In genomic region chr4:75702919-75703411, GRCh38 we compare ENCODE assay signal across 24 cellular contexts. TPM values are rescaled to one million over a fixed set of nuclear protein-coding genes. Genes with fewer than 3 reads are reported as not detected.
DNase-seq lines count a peak whose midpoint lies in the region; ATAC-seq, FAIRE-seq and TF ChIP-seq lines count a peak whose summit lies in the region.
"Had no signal": no experiment of that assay in that cellular context is flagged by ENCODE, and none has a peak within 500 bp of the region (broad histone marks: within the 10 kb centered on the region; RNA-seq: fewer than 3 reads in every experiment).

No MANE protein-coding gene starts in this region.

- H3K79me2 ChIP-seq in H1 (ENCODE audit: control insufficient read depth in 1 of 2, insufficient read depth in 2 of 2, low read length in 2 of 2), result peaks cover 0 to 64% of the 10 kb centered on the region in 2 experiments; a peak in 3 of 4 replicates

- in situ Hi-C loops in gastrocnemius medialis (cut with MboI; ENCODE audit: low sequenced_read_pairs in 4 of 4), result no loop called here

- H3K23me2 ChIP-seq in H1 (ENCODE audit: low read depth, low read length), result 0 out of 2 replicates have a peak, but pooled peaks cover 2% of the 10 kb centered on the region

- DNase-seq in H1 (ENCODE audit: low read depth in 1 of 2, low spot score in 2 of 2) (peak in 1 of 2 experiments; percentile 41), gastrocnemius medialis (no peak), foreskin fibroblast (no peak)
- DNase-seq in stimulated activated CD4-positive, alpha-beta T cell treated with anti-CD3 and anti-CD28 coated beads, Interleukin-1b, Interleukin-23, amount 100 ng/mL, for 48 hours, result no peak
- DNase-seq: activated CD4-positive, alpha-beta T cell treated with anti-CD3 and anti-CD28 coated beads for 36 hours; activated naive CD4-positive, alpha-beta T cell; activated T-cell treated with anti-CD3 and anti-CD28 coated beads, Interleukin-2, amount 50 U/mL, for 48 hours; amniotic stem cell; effector memory CD4-positive, alpha-beta T cell; EL; esophagus squamous epithelium; KG1; naive thymus-derived CD4-positive, alpha-beta T cell; NCI-H1436 treated with DMSO at 0.1 percent for 48 hours; NCI-H524 treated with DMSO at 0.1 percent for 48 hours; SJCRH30; stimulated activated CD4-positive, alpha-beta T cell treated with anti-CD3 and anti-CD28 coated beads, Interleukin-2, amount 100 ng/mL, for 48 hours; stimulated activated naive B cell treated with anti-CD40 and anti-IgM and Interleukin-4, amounts not matched to agents 10 μg/mL and 1 μg/mL and 100 μg/mL, for 72 hours; T-helper 17 cell had no signal

- H2BK20ac ChIP-seq in H1 (ENCODE audit: low read length), result peak overlapping the region; percentile 75; the same call in 1 of the 2 replicates

- no peak overlapping the region for H3K23ac ChIP-seq in H1 (ENCODE audit: insufficient read length)

- FAIRE-seq in H1 (lab: Jason Lieb, UNC), result no peak

- H4K8ac ChIP-seq in H1 (ENCODE audit: extremely low read depth, insufficient read depth, low read length), result no peak overlapping the region

- H3K9me3 ChIP-seq in HUES48 (ENCODE audit: control insufficient read depth, insufficient read depth, low read length) (no peaks in the 10 kb centered on the region), H1 (ENCODE audit: insufficient read depth in 2 of 2, low read depth in 1 of 2, low read length in 1 of 2) (no peaks in the 10 kb centered on the region), liver (ENCODE audit: control insufficient read depth in 4 of 4, low read length in 3 of 4) (no peaks in the 10 kb centered on the region), gastrocnemius medialis (no peaks in the 10 kb centered on the region)
- H3K9me3 ChIP-seq: esophagus squamous epithelium, SJCRH30, suprapubic skin had no signal

- no peak for TF ChIP-seq EP300 in H1 (IDR thresholded peaks at IDR 0.05; ENCODE audit: borderline replicate concordance in 1 of 2, low read depth in 2 of 2, low read length in 2 of 2)

- peak overlapping the region in 1 of 2 experiments; percentile 38; a peak in 1 of 4 replicates for H3K4me2 ChIP-seq in H1 (ENCODE audit: insufficient read depth in 1 of 2, low read depth in 2 of 2, low read length in 2 of 2)

- no peaks in the 10 kb centered on the region for H4K20me1 ChIP-seq in H1 (replicated peaks in 1 of 2; ENCODE audit: control insufficient read depth in 1 of 2, insufficient read depth in 2 of 2, low read length in 2 of 2)

- 0 out of 2 replicates have a peak, but pooled peaks cover 2% of the 10 kb centered on the region for H3K79me1 ChIP-seq in H1 (ENCODE audit: low read depth, low read length)

- H2BK15ac ChIP-seq in H1 (ENCODE audit: low read length), result 0 out of 2 replicates have a peak overlapping the region, but pooled peaks have one; percentile 81

- H3K9ac ChIP-seq in HUES48 (ENCODE audit: low read depth, low read length), result peak overlapping the region; percentile 0; the same call in 1 of the 2 replicates
- H3K9ac ChIP-seq in H1 (replicated peaks in 1 of 4; ENCODE audit: extremely low read depth in 1 of 4, low read depth in 3 of 4, low read length in 3 of 4), result no peak overlapping the region
- H3K9ac ChIP-seq in liver (ENCODE audit: low read depth in 1 of 2, low read length in 2 of 2), result no peak overlapping the region

- no peak overlapping the region for H2AFZ ChIP-seq in H1 (ENCODE audit: low read length)

- H2AK5ac ChIP-seq in H1 (ENCODE audit: low read depth, low read length), result peak overlapping the region; percentile 83; the same call in 1 of the 2 replicates

- H2BK12ac ChIP-seq in H1 (ENCODE audit: low read depth, low read length), result peak overlapping the region; percentile 99

- POLR2A ChIA-PET in H1 (lab: Charles Lee; ENCODE audit: partially characterized antibody), result interaction anchor here (1.0 to 4.8 kb wide), 2 partner anchors 13 to 22 kb away, joined by 5 to 35 read pairs; partner anchors contain the start of gene USO1

- WGBS in H1 (ENCODE audit: extremely low coverage in 1 of 2, insufficient coverage in 1 of 2, insufficient read length in 1 of 2, insufficient replicate concordance in 2 of 2, low coverage in 1 of 2, low lambda C conversion rate in 2 of 2, missing lambda C conversion rate in 1 of 2), 2 experiments, result 52% methylated on average over 4 of the region's 4 CpGs; no CpG with 5 or more reads in 1 of the 2 experiments
- WGBS in liver, result 33% methylated on average over 4 of the region's 4 CpGs

- peak overlapping the region; percentile 86 for H2BK120ac ChIP-seq in H1 (replicated peaks; ENCODE audit: low read depth, low read length)

- CTCF ChIA-PET in H1 (lab: Charles Lee; ENCODE audit: partially characterized antibody), result interaction anchor here (1.3 kb wide), 1 partner anchor 13 kb away, joined by 4 read pairs; no protein-coding TSS in a partner anchor

- peak overlapping the region; percentile 97 for H3K18ac ChIP-seq in H1 (ENCODE audit: extremely low read depth, low read length)

- no peak for TF ChIP-seq POLR2A in H1 (IDR thresholded peaks at IDR 0.05; ENCODE audit: control extremely low read depth in 1 of 2, low read depth in 2 of 2, low read length in 2 of 2)
- TF ChIP-seq POLR2A in gastrocnemius medialis (IDR thresholded peaks at IDR 0.05), result no peak

- H3K56ac ChIP-seq in H1 (replicated peaks; ENCODE audit: insufficient read length, low read depth, low read length), result no peak overlapping the region

- ATAC-seq in gastrocnemius medialis (no peak), GM21576 (IDR thresholded peaks at IDR 0.05; ENCODE audit: unreplicated experiment) (no peak)
- ATAC-seq: activated CD4-positive, alpha-beta T cell treated with anti-CD3 and anti-CD28 coated beads for 36 hours; naive thymus-derived CD4-positive, alpha-beta T cell; Panc1; stimulated activated naive B cell treated with anti-CD40 and anti-IgM and Interleukin-4, amounts not matched to agents 10 μg/mL and 1 μg/mL and 100 μg/mL, for 72 hours; T-helper 17 cell had no signal

- H3K27ac ChIP-seq in HUES48 (ENCODE audit: low read depth, low read length) (peak overlapping the region; percentile 71), H1 (ENCODE audit: low read depth, low read length) (peak overlapping the region; percentile 31; the same call in 1 of the 2 replicates), liver (ENCODE audit: low read depth in 1 of 2, low read length in 2 of 2) (peak overlapping the region in 1 of 2 donors; percentile 5), gastrocnemius medialis (peak overlapping the region in 3 of 4 donors; percentile 3 to 47 (median 41))
- H3K27ac ChIP-seq: esophagus squamous epithelium, SJCRH30, suprapubic skin had no signal

- H4K5ac ChIP-seq in H1 (ENCODE audit: insufficient read length, low read depth, low read length), result peak overlapping the region; percentile 38

- TF ChIP-seq CTCF in H1 (IDR thresholded peaks at IDR 0.05; ENCODE audit: control extremely low read depth in 1 of 3, insufficient read depth in 1 of 3, low read depth in 1 of 3, low read length in 3 of 3), result no peak
- TF ChIP-seq CTCF in liver (IDR thresholded peaks at IDR 0.05; ENCODE audit: low read depth, low read length, missing input control), result no peak
- TF ChIP-seq CTCF in gastrocnemius medialis (IDR thresholded peaks at IDR 0.05 in 4 of 5, conservative IDR thresholded peaks at IDR 0.05 in 1 of 5), result no peak
- no peak for TF ChIP-seq CTCF in foreskin fibroblast (IDR thresholded peaks at IDR 0.05; ENCODE audit: low read depth, low read length)

- H3K36me3 ChIP-seq in HUES48 (ENCODE audit: control insufficient read depth, insufficient read depth, low read length), result peaks cover 7% of the 10 kb centered on the region; the same call in 1 of the 2 replicates
- H3K36me3 ChIP-seq in H1 (ENCODE audit: control insufficient read depth in 2 of 4, insufficient read depth in 4 of 4, low read length in 3 of 4), result peaks cover 0 to 9% (median 0%) of the 10 kb centered on the region in 4 experiments; a peak in 1 of 8 replicates
- no peaks in the 10 kb centered on the region for H3K36me3 ChIP-seq in liver (ENCODE audit: control insufficient read depth in 4 of 4, insufficient read depth in 3 of 4, low read depth in 1 of 4, low read length in 3 of 4)
- peaks cover 0 to 10% of the 10 kb centered on the region in 2 donors for H3K36me3 ChIP-seq in gastrocnemius medialis
- H3K36me3 ChIP-seq: suprapubic skin had no signal

- peak overlapping the region; percentile 97; the same call in 1 of the 2 replicates for H2BK5ac ChIP-seq in H1 (ENCODE audit: low read depth, low read length)

- intact Hi-C loops in gastrocnemius medialis (cut with DNase I; ENCODE audit: low total_unique reads), result no loop called here

- H3K4me1 ChIP-seq in HUES48 (ENCODE audit: control insufficient read depth, insufficient read depth, low read length) (peaks cover 38% of the 10 kb centered on the region), H1 (replicated peaks in 1 of 4; ENCODE audit: control insufficient read depth in 3 of 4, insufficient read depth in 4 of 4, low read length in 3 of 4) (peaks cover 13 to 21% (median 17%) of the 10 kb centered on the region in 4 experiments), liver (ENCODE audit: control insufficient read depth in 4 of 4, insufficient read depth in 4 of 4, low read length in 3 of 4) (peaks cover 4 to 18% (median 13%) of the 10 kb centered on the region in 4 donors), gastrocnemius medialis (no peaks in the 10 kb centered on the region)
- H3K4me1 ChIP-seq: esophagus squamous epithelium, SJCRH30, suprapubic skin had no signal

- no peak overlapping the region for H3K4ac ChIP-seq in H1 (replicated peaks; ENCODE audit: insufficient read length, low read depth, low read length)

- H3K27me3 ChIP-seq in HUES48 (ENCODE audit: control insufficient read depth, insufficient read depth, low read length) (no peaks in the 10 kb centered on the region), H1 (replicated peaks in 1 of 4; ENCODE audit: control insufficient read depth in 3 of 4, extremely low read depth in 1 of 4, insufficient read depth in 3 of 4, low read length in 3 of 4) (no peaks in the 10 kb centered on the region), liver (ENCODE audit: control insufficient read depth in 4 of 4, insufficient read depth in 4 of 4, low read length in 3 of 4) (no peaks in the 10 kb centered on the region), gastrocnemius medialis (no peaks in the 10 kb centered on the region)
- H3K27me3 ChIP-seq: esophagus squamous epithelium, SJCRH30, suprapubic skin had no signal

- no peak overlapping the region for H3K14ac ChIP-seq in H1 (ENCODE audit: insufficient read length)

- H3K4me3 ChIP-seq in HUES48 (ENCODE audit: low read depth, low read length) (no peak overlapping the region), H1 (ENCODE audit: extremely low read depth in 1 of 4, insufficient read depth in 2 of 4, low read depth in 3 of 4, low read length in 4 of 4) (no peak overlapping the region), liver (ENCODE audit: low read depth in 1 of 3, low read length in 3 of 3) (no peak overlapping the region), gastrocnemius medialis (no peak overlapping the region), foreskin fibroblast (ENCODE audit: low read depth in 1 of 2, low read length in 2 of 2) (no peak overlapping the region)
- H3K4me3 ChIP-seq: esophagus squamous epithelium, SJCRH30, suprapubic skin had no signal

- TF ChIP-seq RAD21 in H1 (IDR thresholded peaks at IDR 0.05 in 1 of 2, conservative IDR thresholded peaks at IDR 0.05 in 1 of 2; ENCODE audit: low read depth in 2 of 2, low read length in 2 of 2) (no peak), liver (IDR thresholded peaks at IDR 0.05) (peak in 1 of 2 donors; percentile 33)

- peak overlapping the region; percentile 85 for H4K91ac ChIP-seq in H1 (replicated peaks; ENCODE audit: insufficient read length, low read length)

RNA-seq across cellular contexts. Expression of gene USO1, which starts 21.4 kb away (rescaled TPM):
- total RNA-seq in H1 (2021; fragmentation: NEBNext Ultra II Directional; extraction: Animal tissue kit (Norgen Biotek cat#: 25700)), result 190 and 198 TPM in 2 replicates
- 39.8 and 57.3 TPM in 2 replicates for polyA plus RNA-seq in H1 (2011; rRNA removed)
- 77.3 TPM for polyA plus RNA-seq in H1 (2011; cell fraction: cytosol; rRNA removed)
- 88.8 TPM for polyA plus RNA-seq in H1 (2011; cell fraction: nucleus; rRNA removed)
- 60.6 to 118 TPM (median 75.0 TPM) in 4 replicates for polyA plus RNA-seq in H1 (2012, experiment 1 of 2)
- 8.1 TPM for polyA plus RNA-seq in H1 (2012, experiment 2 of 2)
- polyA plus RNA-seq in H1 (2013, experiment 1 of 2), result 172 TPM
- 173 TPM for polyA plus RNA-seq in H1 (2013, experiment 2 of 2)
- 100 and 129 TPM in 2 replicates for polyA minus RNA-seq in H1 (2011; rRNA and poly(A)+ RNA removed)
- polyA minus RNA-seq in H1 (2011; cell fraction: cytosol; rRNA and poly(A)+ RNA removed), result 68.5 TPM
- 180 TPM for polyA minus RNA-seq in H1 (2011; cell fraction: nucleus; rRNA and poly(A)+ RNA removed)
- total RNA-seq in liver, result 10 to 100 TPM; 41.6 to 77.0 TPM
- 10 to 100 TPM; 18.4 to 37.4 TPM for polyA plus RNA-seq in liver
- total RNA-seq in gastrocnemius medialis, result 100 to 1,000 TPM; 213 to 328 (median 254) TPM

RNA-seq across cellular contexts. Expression of gene G3BP2, which starts 29.8 kb away (rescaled TPM):
- total RNA-seq in H1 (2021; fragmentation: NEBNext Ultra II Directional; extraction: Animal tissue kit (Norgen Biotek cat#: 25700)), result 378 and 388 TPM in 2 replicates
- polyA plus RNA-seq in H1 (2011; rRNA removed) (78.2 and 83.7 TPM in 2 replicates), liver (10 to 100 TPM; 15.7 to 32.9 TPM)
- 144 TPM for polyA plus RNA-seq in H1 (2011; cell fraction: cytosol; rRNA removed)
- polyA plus RNA-seq in H1 (2011; cell fraction: nucleus; rRNA removed), result 56.7 TPM
- polyA plus RNA-seq in H1 (2012, experiment 1 of 2), result 148 to 255 TPM (median 185 TPM) in 4 replicates
- 20.2 TPM for polyA plus RNA-seq in H1 (2012, experiment 2 of 2)
- 174 TPM for polyA plus RNA-seq in H1 (2013, experiment 1 of 2)
- 179 TPM for polyA plus RNA-seq in H1 (2013, experiment 2 of 2)
- 159 and 221 TPM in 2 replicates for polyA minus RNA-seq in H1 (2011; rRNA and poly(A)+ RNA removed)
- 113 TPM for polyA minus RNA-seq in H1 (2011; cell fraction: cytosol; rRNA and poly(A)+ RNA removed)
- polyA minus RNA-seq in H1 (2011; cell fraction: nucleus; rRNA and poly(A)+ RNA removed), result 140 TPM
- total RNA-seq in liver (10 to 100 TPM; 77.3 to 81.6 TPM), gastrocnemius medialis (100 to 1,000 TPM; 123 to 226 (median 132) TPM)
